ENCODE assay signal across 8 cellular contexts in the genomic region with DNA sequence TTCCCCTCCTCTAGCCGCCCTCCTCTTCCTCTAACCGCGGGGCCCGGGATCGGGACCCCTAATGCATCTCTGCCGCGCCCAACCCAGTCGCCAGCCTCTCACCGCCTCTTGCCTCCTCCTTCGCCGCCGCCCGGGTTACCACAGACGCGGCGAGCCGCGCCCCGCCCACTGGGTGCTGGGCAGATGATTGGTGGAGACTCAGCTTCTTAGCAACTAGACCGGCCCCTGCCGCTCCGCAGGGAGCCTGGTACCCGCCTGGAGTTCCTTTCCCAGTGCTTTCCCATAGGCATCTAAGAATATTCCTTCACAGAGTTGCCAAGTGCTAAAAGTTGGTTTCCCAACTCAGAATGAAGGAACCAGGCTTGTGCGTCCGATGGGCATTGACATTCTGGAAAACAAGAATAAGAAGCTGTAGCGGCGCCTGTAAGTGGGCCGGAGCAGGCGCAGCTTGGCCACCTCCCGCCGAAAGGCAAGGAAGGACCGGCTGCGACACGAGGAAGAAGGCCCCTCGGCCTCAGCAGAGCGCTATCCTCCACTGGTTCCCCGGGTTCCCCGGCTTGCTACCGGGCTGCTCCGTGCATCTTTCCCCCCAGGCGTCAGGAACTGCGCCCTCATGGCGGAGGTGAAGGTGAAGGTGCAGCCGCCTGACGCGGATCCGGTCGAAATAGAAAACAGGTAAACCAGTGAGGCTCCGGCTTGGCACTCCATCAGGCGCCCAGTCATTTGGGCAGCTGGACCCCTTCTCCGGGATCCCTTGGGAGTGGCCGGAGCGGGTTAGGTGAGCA. TPM values are rescaled to one million over a fixed set of nuclear protein-coding genes. Genes with fewer than 3 reads are reported as not detected.
DNase-seq lines count a peak whose midpoint lies in the region; ATAC-seq and TF ChIP-seq lines count a peak whose summit lies in the region.

TSS of gene DZANK1 (minus strand) at position 137 of the 785 bp plus-strand sequence. CDS start 1,672 bp downstream, outside the sequence.
A gene with protein sequence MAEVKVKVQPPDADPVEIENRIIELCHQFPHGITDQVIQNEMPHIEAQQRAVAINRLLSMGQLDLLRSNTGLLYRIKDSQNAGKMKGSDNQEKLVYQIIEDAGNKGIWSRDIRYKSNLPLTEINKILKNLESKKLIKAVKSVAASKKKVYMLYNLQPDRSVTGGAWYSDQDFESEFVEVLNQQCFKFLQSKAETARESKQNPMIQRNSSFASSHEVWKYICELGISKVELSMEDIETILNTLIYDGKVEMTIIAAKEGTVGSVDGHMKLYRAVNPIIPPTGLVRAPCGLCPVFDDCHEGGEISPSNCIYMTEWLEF (plus strand): TSS at position 497 of the 785 bp plus-strand sequence. CDS start 117 bp downstream, at position 614.

- H3K27me3 ChIP-seq in testis, result no peaks in the 10 kb centered on the region

- DNase-seq in NCI-H1105 (lab: John Stamatoyannopoulos, UW) (peak; percentile 96), SKM-1 (lab: John Stamatoyannopoulos, UW; ENCODE audit: unreplicated experiment) (peak; percentile 62), glutamatergic neuron (peak; percentile 97), omental fat pad (ENCODE audit: low spot score) (peak; percentile 83), testis (peak; percentile 97)
- peak; percentile 94 for DNase-seq in activated naive CD8-positive, alpha-beta T cell treated with anti-CD3 and anti-CD28 coated beads for 36 hours

- H3K4me3 ChIP-seq in testis, result peak within 1 kb of the TSS; percentile 84 to 91

- TF ChIP-seq CTCF in glutamatergic neuron (IDR thresholded peaks at IDR 0.05; ENCODE audit: partially characterized antibody, unreplicated experiment) (no peak), omental fat pad (IDR thresholded peaks at IDR 0.05) (no peak), testis (IDR thresholded peaks at IDR 0.05) (peak in 1 of 3 experiments; percentile 40)

- WGBS in testis, 2 donors, result 1% methylated on average over 18 to 51 of the region's 53 CpGs

- H3K27ac ChIP-seq in testis, result peak within 1 kb of the TSS; percentile 78 to 92

- peaks cover 12% of the 10 kb centered on the region for H3K4me1 Mint-ChIP-seq in activated naive CD8-positive, alpha-beta T cell treated with anti-CD3 and anti-CD28 coated beads for 36 hours
- peaks cover 5% of the 10 kb centered on the region for H3K4me1 Mint-ChIP-seq in glutamatergic neuron (ENCODE audit: low read depth, unreplicated experiment)

- no peaks in the 10 kb centered on the region for H3K9me3 ChIP-seq in testis

- peak; percentile 42 for TF ChIP-seq POLR2A in GM10847 (IDR thresholded peaks at IDR 0.05; ENCODE audit: extremely low read depth, insufficient read length)
- no peak for TF ChIP-seq POLR2A in testis (IDR thresholded peaks at IDR 0.05)

- ATAC-seq in HG02642 (IDR thresholded peaks at IDR 0.05; ENCODE audit: poor library complexity, unreplicated experiment) (peak; percentile 98), omental fat pad (ENCODE audit: low FRiP score) (peak; percentile 100)

- intact Hi-C loops in testis (cut with DNase I; ENCODE audit: low total_unique reads), result no loop called here

- no peaks in the 10 kb centered on the region for H3K36me3 ChIP-seq in testis (ENCODE audit: low read depth, missing control alignments)

- peaks cover 11% of the 10 kb centered on the region for H3K4me1 ChIP-seq in testis

- H3K27me3 Mint-ChIP-seq in activated naive CD8-positive, alpha-beta T cell treated with anti-CD3 and anti-CD28 coated beads for 36 hours, result no peaks in the 10 kb centered on the region
- peaks cover 2% of the 10 kb centered on the region for H3K27me3 Mint-ChIP-seq in glutamatergic neuron (ENCODE audit: unreplicated experiment)

- H3K9me3 Mint-ChIP-seq in activated naive CD8-positive, alpha-beta T cell treated with anti-CD3 and anti-CD28 coated beads for 36 hours, result no peaks in the 10 kb centered on the region
- H3K9me3 Mint-ChIP-seq in glutamatergic neuron (ENCODE audit: unreplicated experiment), result peaks cover 6% of the 10 kb centered on the region

- H3K36me3 Mint-ChIP-seq in activated naive CD8-positive, alpha-beta T cell treated with anti-CD3 and anti-CD28 coated beads for 36 hours, result no peaks in the 10 kb centered on the region
- H3K36me3 Mint-ChIP-seq in glutamatergic neuron (ENCODE audit: unreplicated experiment), result no peaks in the 10 kb centered on the region

- H3K27ac Mint-ChIP-seq in activated naive CD8-positive, alpha-beta T cell treated with anti-CD3 and anti-CD28 coated beads for 36 hours, result peak within 1 kb of the TSS; percentile 91
- H3K27ac Mint-ChIP-seq in glutamatergic neuron (ENCODE audit: unreplicated experiment), result peak within 1 kb of the TSS; percentile 95

- H3K4me3 Mint-ChIP-seq in activated naive CD8-positive, alpha-beta T cell treated with anti-CD3 and anti-CD28 coated beads for 36 hours, result peak within 1 kb of the TSS; percentile 94
- H3K4me3 Mint-ChIP-seq in glutamatergic neuron (ENCODE audit: unreplicated experiment), result peak within 1 kb of the TSS; percentile 95

RNA-seq across cellular contexts. Expression of gene DZANK1, which starts in this region (rescaled TPM):
- total RNA-seq in activated naive CD8-positive, alpha-beta T cell treated with anti-CD3 and anti-CD28 coated beads for 36 hours, result 1 to 10 TPM; 1.7 to 1.9 TPM
- 6.4 TPM for total RNA-seq in glutamatergic neuron (ENCODE audit: unreplicated experiment)
- total RNA-seq in omental fat pad, result 1 to 10 TPM; 1.4 to 2.5 (median 2.1) TPM
- 10 to 100 TPM; 10.2 to 12.1 TPM for total RNA-seq in testis
- polyA plus RNA-seq in testis (ENCODE audit: insufficient read depth, low read depth, low replicate concordance), result 11.6 TPM

RNA-seq across cellular contexts. Expression of the second gene that starts in this region (rescaled TPM):
- 10 to 100 TPM; 12.9 to 14.5 TPM for total RNA-seq in activated naive CD8-positive, alpha-beta T cell treated with anti-CD3 and anti-CD28 coated beads for 36 hours
- 20.8 TPM for total RNA-seq in glutamatergic neuron (ENCODE audit: unreplicated experiment)
- 10 to 100 TPM in 1 of 4 donors, 1 to 10 TPM in 3; 6.0 to 10.1 (median 7.7) TPM for total RNA-seq in omental fat pad
- total RNA-seq in testis, result 10 to 100 TPM; 15.2 to 17.5 TPM
- 14.8 TPM for polyA plus RNA-seq in testis (ENCODE audit: insufficient read depth, low read depth, low replicate concordance)

Comparison
In these comparisons a context has a peak if more than half of its experiments do, and no peak if none do; other contexts are left out.
1. Peak in every context shown above with its lines: DNase-seq, ATAC-seq, H3K4me3 ChIP-seq and H3K27ac ChIP-seq.